1 cellular context compared by ENCODE assay signal in genomic region chr3:196138464-196138863, GRCh38.
TF ChIP-seq lines count a peak whose summit lies in the region.

No MANE protein-coding gene starts in this region.

TF ChIP-seq in GM23338, 12 proteins besides CTCF, POLR2A, EP300 and RAD21 (continued from another document):
- TF ChIP-seq, protein P1, sequence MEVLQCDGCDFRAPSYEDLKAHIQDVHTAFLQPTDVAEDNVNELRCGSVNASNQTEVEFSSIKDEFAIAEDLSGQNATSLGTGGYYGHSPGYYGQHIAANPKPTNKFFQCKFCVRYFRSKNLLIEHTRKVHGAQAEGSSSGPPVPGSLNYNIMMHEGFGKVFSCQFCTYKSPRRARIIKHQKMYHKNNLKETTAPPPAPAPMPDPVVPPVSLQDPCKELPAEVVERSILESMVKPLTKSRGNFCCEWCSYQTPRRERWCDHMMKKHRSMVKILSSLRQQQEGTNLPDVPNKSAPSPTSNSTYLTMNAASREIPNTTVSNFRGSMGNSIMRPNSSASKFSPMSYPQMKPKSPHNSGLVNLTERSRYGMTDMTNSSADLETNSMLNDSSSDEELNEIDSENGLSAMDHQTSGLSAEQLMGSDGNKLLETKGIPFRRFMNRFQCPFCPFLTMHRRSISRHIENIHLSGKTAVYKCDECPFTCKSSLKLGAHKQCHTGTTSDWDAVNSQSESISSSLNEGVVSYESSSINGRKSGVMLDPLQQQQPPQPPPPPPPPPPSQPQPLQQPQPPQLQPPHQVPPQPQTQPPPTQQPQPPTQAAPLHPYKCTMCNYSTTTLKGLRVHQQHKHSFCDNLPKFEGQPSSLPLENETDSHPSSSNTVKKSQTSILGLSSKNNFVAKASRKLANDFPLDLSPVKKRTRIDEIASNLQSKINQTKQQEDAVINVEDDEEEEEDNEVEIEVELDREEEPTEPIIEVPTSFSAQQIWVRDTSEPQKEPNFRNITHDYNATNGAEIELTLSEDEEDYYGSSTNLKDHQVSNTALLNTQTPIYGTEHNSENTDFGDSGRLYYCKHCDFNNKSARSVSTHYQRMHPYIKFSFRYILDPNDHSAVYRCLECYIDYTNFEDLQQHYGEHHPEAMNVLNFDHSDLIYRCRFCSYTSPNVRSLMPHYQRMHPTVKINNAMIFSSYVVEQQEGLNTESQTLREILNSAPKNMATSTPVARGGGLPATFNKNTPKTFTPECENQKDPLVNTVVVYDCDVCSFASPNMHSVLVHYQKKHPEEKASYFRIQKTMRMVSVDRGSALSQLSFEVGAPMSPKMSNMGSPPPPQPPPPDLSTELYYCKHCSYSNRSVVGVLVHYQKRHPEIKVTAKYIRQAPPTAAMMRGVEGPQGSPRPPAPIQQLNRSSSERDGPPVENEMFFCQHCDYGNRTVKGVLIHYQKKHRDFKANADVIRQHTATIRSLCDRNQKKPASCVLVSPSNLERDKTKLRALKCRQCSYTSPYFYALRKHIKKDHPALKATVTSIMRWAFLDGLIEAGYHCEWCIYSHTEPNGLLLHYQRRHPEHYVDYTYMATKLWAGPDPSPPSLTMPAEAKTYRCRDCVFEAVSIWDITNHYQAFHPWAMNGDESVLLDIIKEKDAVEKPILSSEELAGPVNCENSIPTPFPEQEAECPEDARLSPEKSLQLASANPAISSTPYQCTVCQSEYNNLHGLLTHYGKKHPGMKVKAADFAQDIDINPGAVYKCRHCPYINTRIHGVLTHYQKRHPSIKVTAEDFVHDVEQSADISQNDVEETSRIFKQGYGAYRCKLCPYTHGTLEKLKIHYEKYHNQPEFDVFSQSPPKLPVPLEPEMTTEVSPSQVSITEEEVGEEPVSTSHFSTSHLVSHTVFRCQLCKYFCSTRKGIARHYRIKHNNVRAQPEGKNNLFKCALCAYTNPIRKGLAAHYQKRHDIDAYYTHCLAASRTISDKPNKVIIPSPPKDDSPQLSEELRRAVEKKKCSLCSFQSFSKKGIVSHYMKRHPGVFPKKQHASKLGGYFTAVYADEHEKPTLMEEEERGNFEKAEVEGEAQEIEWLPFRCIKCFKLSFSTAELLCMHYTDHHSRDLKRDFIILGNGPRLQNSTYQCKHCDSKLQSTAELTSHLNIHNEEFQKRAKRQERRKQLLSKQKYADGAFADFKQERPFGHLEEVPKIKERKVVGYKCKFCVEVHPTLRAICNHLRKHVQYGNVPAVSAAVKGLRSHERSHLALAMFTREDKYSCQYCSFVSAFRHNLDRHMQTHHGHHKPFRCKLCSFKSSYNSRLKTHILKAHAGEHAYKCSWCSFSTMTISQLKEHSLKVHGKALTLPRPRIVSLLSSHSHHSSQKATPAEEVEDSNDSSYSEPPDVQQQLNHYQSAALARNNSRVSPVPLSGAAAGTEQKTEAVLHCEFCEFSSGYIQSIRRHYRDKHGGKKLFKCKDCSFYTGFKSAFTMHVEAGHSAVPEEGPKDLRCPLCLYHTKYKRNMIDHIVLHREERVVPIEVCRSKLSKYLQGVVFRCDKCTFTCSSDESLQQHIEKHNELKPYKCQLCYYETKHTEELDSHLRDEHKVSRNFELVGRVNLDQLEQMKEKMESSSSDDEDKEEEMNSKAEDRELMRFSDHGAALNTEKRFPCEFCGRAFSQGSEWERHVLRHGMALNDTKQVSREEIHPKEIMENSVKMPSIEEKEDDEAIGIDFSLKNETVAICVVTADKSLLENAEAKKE (CRISPR knock-in tag; IDR thresholded peaks at IDR 0.05): no peak
- TF ChIP-seq ZNF331 (CRISPR knock-in tag; IDR thresholded peaks at IDR 0.05; ENCODE audit: low read depth): no peak
